Comparison of ENCODE assay signal across 30 cellular contexts in genomic region chr15:88690331-88690730, GRCh38. TPM values are rescaled to one million over a fixed set of nuclear protein-coding genes. Genes with fewer than 3 reads are reported as not detected.
DNase-seq lines count a peak whose midpoint lies in the region; ATAC-seq, FAIRE-seq and TF ChIP-seq lines count a peak whose summit lies in the region.
"Had no signal": no experiment of that assay in that cellular context is flagged by ENCODE, and none has a peak within 500 bp of the region (broad histone marks: within the 10 kb centered on the region; RNA-seq: fewer than 3 reads in every experiment).

No MANE protein-coding gene starts in this region.

- H3K9me3 ChIP-seq in HepG2 (ENCODE audit: low read length) (no peaks in the 10 kb centered on the region; the same call in 1 of the 2 replicates), right lobe of liver (no peaks in the 10 kb centered on the region)
- H3K9me3 ChIP-seq: adrenal gland, colonic mucosa, Peyer's patch had no signal

- H3K4me3 ChIP-seq in HepG2 (replicated peaks in 1 of 3; ENCODE audit: insufficient read depth in 1 of 3, low read depth in 2 of 3, low read length in 3 of 3) (no peak overlapping the region), right lobe of liver (no peak overlapping the region)
- H3K4me3 ChIP-seq: adrenal gland, colonic mucosa, Peyer's patch had no signal

- POLR2A ChIA-PET in HepG2 (lab: Yijun Ruan, JAX), result no interaction called here

- WGBS in HepG2 (ENCODE audit: low lambda C conversion rate), result 10% methylated on average over 7 of the region's 7 CpGs
- WGBS in right lobe of liver (ENCODE audit: insufficient coverage, low coverage, low lambda C conversion rate, missing lambda C conversion rate), result 77% methylated on average over 4 of the region's 7 CpGs

- DNase-seq in HepG2 (ENCODE audit: low spot score) (no peak), right lobe of liver (no peak), foreskin keratinocyte (peak in 1 of 2 donors; percentile 20), midbrain (lab: John Stamatoyannopoulos, UW) (peak; percentile 37), HuH-7 (ENCODE audit: low spot score) (no peak), T1000 (lab: John Stamatoyannopoulos, UW) (no peak)
- DNase-seq in activated naive CD4-positive, alpha-beta T cell treated with anti-CD3 and anti-CD28 coated beads, Interleukin-2, amount 50 U/mL, for 72 hours (ENCODE audit: low spot score in 2 of 2), result no peak
- DNase-seq: 8988T; activated CD4-positive, alpha-beta T cell treated with anti-CD3 and anti-CD28 coated beads, Interleukin-2, amount 50 U/mL, for 4 hours; activated naive CD4-positive, alpha-beta T cell treated with Interleukin-2 at 50 U/mL for 16 hours; activated T-cell treated with anti-CD3 and anti-CD28 coated beads, Interleukin-2, amount 50 U/mL, for 72 hours; CD4-positive, CD25-positive, alpha-beta regulatory T cell; colonic mucosa; effector memory CD8-positive, alpha-beta T cell; foreskin fibroblast; GOT3; NCI-H1105; NCI-H1930; NCI-H526 treated with DMSO at 0.1 percent for 48 hours; Peyer's patch; retina; small intestine; stimulated activated CD4-positive, alpha-beta T cell treated with anti-CD3 and anti-CD28 coated beads, Interleukin-2, amount 100 ng/mL, for 24 hours had no signal

- no peaks in the 10 kb centered on the region for H3K36me3 ChIP-seq in HepG2 (replicated peaks in 1 of 2; ENCODE audit: control insufficient read depth in 1 of 2, insufficient read depth in 2 of 2, low read length in 2 of 2)
- H3K36me3 ChIP-seq in right lobe of liver, result no peaks in the 10 kb centered on the region
- H3K36me3 ChIP-seq: adrenal gland, colonic mucosa, Peyer's patch had no signal

- ATAC-seq in HepG2 (peak; percentile 65), right lobe of liver (no peak), foreskin keratinocyte (peak; percentile 18), GM18519 (IDR thresholded peaks at IDR 0.05; ENCODE audit: low FRiP score, unreplicated experiment) (no peak)
- no peak for ATAC-seq in activated naive CD4-positive, alpha-beta T cell treated with anti-CD3 and anti-CD28 coated beads, Interleukin-2, amount 50 U/mL, for 72 hours
- ATAC-seq: activated T-cell treated with anti-CD3 and anti-CD28 coated beads, Interleukin-2, amount 50 U/mL, for 72 hours; effector memory CD8-positive, alpha-beta T cell; esophagus mucosa had no signal

- peaks cover 4 to 10% of the 10 kb centered on the region in 2 donors for H3K9me3 Mint-ChIP-seq in activated naive CD4-positive, alpha-beta T cell treated with anti-CD3 and anti-CD28 coated beads, Interleukin-2, amount 50 U/mL, for 72 hours
- H3K9me3 Mint-ChIP-seq: natural killer cell treated with Interleukin-12 subunit alpha and Interleukin-12 subunit beta and Interleukin-15 and Interleukin-18, amount 100 ng/mL, for 72 hours had no signal

- no peak for TF ChIP-seq EP300 in HepG2 (IDR thresholded peaks at IDR 0.05; ENCODE audit: low read depth in 2 of 2, low read length in 2 of 2)
- TF ChIP-seq EP300 in HepG2 (CRISPR knock-in tag; IDR thresholded peaks at IDR 0.05; ENCODE audit: borderline replicate concordance), result no peak

- H3K4me1 ChIP-seq in HepG2 (ENCODE audit: insufficient read depth, low read length), result no peaks in the 10 kb centered on the region
- no peaks in the 10 kb centered on the region for H3K4me1 ChIP-seq in right lobe of liver
- no peaks in the 10 kb centered on the region for H3K4me1 ChIP-seq in foreskin keratinocyte
- H3K4me1 ChIP-seq: adrenal gland, colonic mucosa, Peyer's patch had no signal

- no peak overlapping the region for H2AFZ ChIP-seq in HepG2 (ENCODE audit: low read length)

- H3K27ac ChIP-seq in HepG2 (ENCODE audit: extremely low read length, insufficient read depth, low read length) (no peak overlapping the region), right lobe of liver (no peak overlapping the region), foreskin keratinocyte (no peak overlapping the region)
- H3K27ac ChIP-seq: adrenal gland, colonic mucosa, Peyer's patch had no signal

- no peak for TF ChIP-seq RAD21 in HepG2 (CRISPR knock-in tag; IDR thresholded peaks at IDR 0.05)

- intact Hi-C loops in HepG2 (cut with micrococcal nuclease; ENCODE audit: unreplicated experiment), result no loop called here
- intact Hi-C loops in right lobe of liver (cut with DNase I), result no loop called here

- no peaks in the 10 kb centered on the region for H4K20me1 ChIP-seq in HepG2 (ENCODE audit: insufficient read depth, low read length)

- BruUV-seq in HepG2 (replicated peaks; lab: Mats Ljungman, UMichigan), result no TSS peak

- H3K79me2 ChIP-seq in HepG2 (ENCODE audit: insufficient read depth, low read length), result no peaks in the 10 kb centered on the region

- TF ChIP-seq CTCF in HepG2 (CRISPR knock-in tag; IDR thresholded peaks at IDR 0.05), result no peak
- no peak for TF ChIP-seq CTCF in right lobe of liver (IDR thresholded peaks at IDR 0.05)
- no peak for TF ChIP-seq CTCF in foreskin keratinocyte (conservative IDR thresholded peaks at IDR 0.05)

- no peaks in the 10 kb centered on the region for H3K36me3 Mint-ChIP-seq in activated naive CD4-positive, alpha-beta T cell treated with anti-CD3 and anti-CD28 coated beads, Interleukin-2, amount 50 U/mL, for 72 hours
- H3K36me3 Mint-ChIP-seq: CD4-positive, CD25-positive, alpha-beta regulatory T cell; natural killer cell treated with Interleukin-12 subunit alpha and Interleukin-12 subunit beta and Interleukin-15 and Interleukin-18, amount 100 ng/mL, for 72 hours had no signal

- H3K27me3 ChIP-seq in HepG2 (ENCODE audit: control insufficient read depth in 1 of 2, insufficient read depth in 2 of 2, low read length in 2 of 2), result peaks cover 0 to 13% of the 10 kb centered on the region in 2 experiments; a peak in 3 of 5 replicates
- no peaks in the 10 kb centered on the region for H3K27me3 ChIP-seq in right lobe of liver
- H3K27me3 ChIP-seq in foreskin keratinocyte, result peaks cover 13% of the 10 kb centered on the region
- H3K27me3 ChIP-seq: colonic mucosa, Peyer's patch had no signal

- no peak overlapping the region for H3K27ac Mint-ChIP-seq in activated naive CD4-positive, alpha-beta T cell treated with anti-CD3 and anti-CD28 coated beads, Interleukin-2, amount 50 U/mL, for 72 hours
- H3K27ac Mint-ChIP-seq: activated T-cell treated with anti-CD3 and anti-CD28 coated beads, Interleukin-2, amount 50 U/mL, for 72 hours; CD4-positive, CD25-positive, alpha-beta regulatory T cell; effector memory CD8-positive, alpha-beta T cell; natural killer cell treated with Interleukin-12 subunit alpha and Interleukin-12 subunit beta and Interleukin-15 and Interleukin-18, amount 100 ng/mL, for 72 hours had no signal

- TF ChIP-seq POLR2A in HepG2 (IDR thresholded peaks at IDR 0.05; ENCODE audit: insufficient read depth in 1 of 2, low read depth in 2 of 2, low read length in 2 of 2) (no peak), right lobe of liver (IDR thresholded peaks at IDR 0.05) (no peak)

- no peak for FAIRE-seq in HepG2 (lab: Jason Lieb, UNC)
- FAIRE-seq: GM12892, keratinocyte, small intestine, TTC549 had no signal

- in situ Hi-C loops in HepG2 (cut with HindIII; ENCODE audit: extremely low pct_ligation_motif_present, low pct_unique_long_range_greater_than_20kb), result no loop called here

- H3K9ac ChIP-seq in HepG2 (ENCODE audit: insufficient read depth, low read depth, low read length), result no peak overlapping the region

- CTCF ChIA-PET in HepG2 (lab: Yijun Ruan, JAX; ENCODE audit: low intra/inter-chr PET ratio, low total read pairs), result no interaction called here

- H3K4me2 ChIP-seq in HepG2 (ENCODE audit: low read depth, low read length), result no peak overlapping the region

TF ChIP-seq in HepG2, 621 proteins besides CTCF, POLR2A, EP300 and RAD21 (continues in another document):
- TF ChIP-seq MNT (IDR thresholded peaks at IDR 0.05) (no peak), ZNF274 (CRISPR knock-in tag; IDR thresholded peaks at IDR 0.05) (no peak), BCL6 (CRISPR knock-in tag; IDR thresholded peaks at IDR 0.05) (no peak)

RNA-seq across cellular contexts. Expression of gene ISG20, which starts 51.5 kb away (rescaled TPM):
- 6.3 and 10.5 TPM in 2 replicates for total RNA-seq in HepG2 (2016; rRNA removed; fragmentation: Illumina TruSeq; extraction: Trizol)
- 2.6 and 5.4 TPM in 2 replicates for total RNA-seq in HepG2 (2016; cell fraction: cytosol; rRNA removed; fragmentation: Illumina TruSeq; extraction: Trizol; ENCODE audit: low read depth)
- total RNA-seq in HepG2 (2016; cell fraction: insoluble cytoplasmic fraction; rRNA removed; fragmentation: Illumina TruSeq; extraction: Trizol), result 6.8 and 9.8 TPM in 2 replicates
- total RNA-seq in HepG2 (2016; cell fraction: membrane; rRNA removed; fragmentation: Illumina TruSeq; extraction: Trizol), result 4.6 and 7.7 TPM in 2 replicates
- total RNA-seq in HepG2 (2016; cell fraction: nucleus; rRNA removed; fragmentation: Illumina TruSeq; extraction: Trizol), result 2.0 and 3.7 TPM in 2 replicates
- polyA plus RNA-seq in HepG2 (2011; rRNA removed), result 31.5 and 50.8 TPM in 2 replicates
- polyA plus RNA-seq in HepG2 (2011; cell fraction: cytosol; rRNA removed), result 31.2 and 32.1 TPM in 2 replicates
- 14.5 and 18.2 TPM in 2 replicates for polyA plus RNA-seq in HepG2 (2011; cell fraction: nucleus; rRNA removed)
- polyA plus RNA-seq in HepG2 (2012), result 11.6 and 19.0 TPM in 2 replicates
- polyA plus RNA-seq in HepG2 (2016; cell fraction: cytosol; fragmentation: Illumina TruSeq; extraction: Trizol; ENCODE audit: low read depth), result 6.6 and 8.5 TPM in 2 replicates
- 9.0 and 9.8 TPM in 2 replicates for polyA plus RNA-seq in HepG2 (2016; cell fraction: insoluble cytoplasmic fraction; fragmentation: Illumina TruSeq; extraction: Trizol; ENCODE audit: low read depth)
- 5.9 and 6.2 TPM in 2 replicates for polyA plus RNA-seq in HepG2 (2016; cell fraction: membrane; fragmentation: Illumina TruSeq; extraction: Trizol; ENCODE audit: low read depth)
- polyA plus RNA-seq in HepG2 (2016; cell fraction: nucleus; fragmentation: Illumina TruSeq; extraction: Trizol; ENCODE audit: insufficient read depth, low read depth), result 5.4 and 6.8 TPM in 2 replicates
- 3.8 and 11.4 TPM in 2 replicates for polyA minus RNA-seq in HepG2 (2011; rRNA and poly(A)+ RNA removed; ENCODE audit: low replicate concordance)
- polyA minus RNA-seq in HepG2 (2011; cell fraction: cytosol; rRNA and poly(A)+ RNA removed), result 5.5 and 6.9 TPM in 2 replicates
- polyA minus RNA-seq in HepG2 (2011; cell fraction: nucleus; rRNA and poly(A)+ RNA removed), result 8.8 and 9.0 TPM in 2 replicates
- 10 to 100 TPM in 3 of 6 experiments, 1 to 10 TPM in 3; 6.3 to 19.4 (median 11.9) TPM for total RNA-seq in right lobe of liver
- total RNA-seq in foreskin keratinocyte, result 8.3 and 15.2 TPM in 2 replicates
- polyA plus RNA-seq in foreskin keratinocyte, result 14.6 and 24.8 TPM in 2 replicates
- total RNA-seq in activated naive CD4-positive, alpha-beta T cell treated with anti-CD3 and anti-CD28 coated beads, Interleukin-2, amount 50 U/mL, for 72 hours, result 100 to 1,000 TPM in 1 of 2 donors, 10 to 100 TPM in 1; 53.9 to 118 TPM

Comparison
In these comparisons a context has a peak if more than half of its experiments do, and no peak if none do; other contexts are left out.
1. ATAC-seq: peak in HepG2 (single experiment) and foreskin keratinocyte (single experiment); none in right lobe of liver (0 of 4), GM18519 (single experiment) and activated naive CD4-positive, alpha-beta T cell treated with anti-CD3 and anti-CD28 coated beads, Interleukin-2, amount 50 U/mL, for 72 hours (0 of 2).